In genomic region chr1:37394574-37395464, GRCh38 we compare ENCODE assay signal across 13 cellular contexts.
DNase-seq lines count a peak whose midpoint lies in the region; ATAC-seq and TF ChIP-seq lines count a peak whose summit lies in the region.
"Had no signal": no experiment of that assay in that cellular context is flagged by ENCODE, and none has a peak within 500 bp of the region (broad histone marks: within the 10 kb centered on the region; RNA-seq: fewer than 3 reads in every experiment).

No MANE protein-coding gene starts in this region.

- H3K4me2 ChIP-seq in neural progenitor cell = peak overlapping the region; percentile 67

- no peak overlapping the region for H3K4me3 ChIP-seq in neural progenitor cell
- H3K4me3 ChIP-seq: breast epithelium, suprapubic skin had no signal

- H3K27me3 Mint-ChIP-seq in brain (peaks cover 9% of the 10 kb centered on the region), neural progenitor cell (ENCODE audit: insufficient read depth, low read depth) (peaks cover 12% of the 10 kb centered on the region)

- H3K4me1 ChIP-seq in neural progenitor cell = peaks cover 64% of the 10 kb centered on the region
- H3K4me1 ChIP-seq: breast epithelium, suprapubic skin had no signal

- H3K9ac ChIP-seq in neural progenitor cell = no peak overlapping the region

- H3K27me3 ChIP-seq in neural progenitor cell = no peaks in the 10 kb centered on the region

- H3K27ac ChIP-seq in neural progenitor cell = peak overlapping the region; percentile 8
- H3K27ac ChIP-seq: breast epithelium, suprapubic skin had no signal

- H2AFZ ChIP-seq in neural progenitor cell (replicated peaks) = no peak overlapping the region

- DNase-seq in NCI-H510A (lab: John Stamatoyannopoulos, UW) (peak; percentile 60), NCI-H510A treated with DMSO at 0.1 percent for 48 hours (lab: John Stamatoyannopoulos, UW) (no peak), NCI-H1694 treated with DMSO at 0.1 percent for 48 hours (lab: John Stamatoyannopoulos, UW) (peak; percentile 37), neural progenitor cell (ENCODE audit: low spot score) (peak; percentile 86), T-helper 2 cell (no peak)
- DNase-seq: activated naive CD4-positive, alpha-beta T cell treated with anti-CD3 and anti-CD28 coated beads, Interleukin-2, amount 10 ng/mL, durations not matched to agents 7 days and 5 days; effector CD4-positive, alpha-beta T cell; NCI-H1048 had no signal

- H3K4me3 Mint-ChIP-seq in brain (no peak overlapping the region), neural progenitor cell (no peak overlapping the region)
- H3K4me3 Mint-ChIP-seq: activated naive CD4-positive, alpha-beta T cell treated with anti-CD3 and anti-CD28 coated beads, Interleukin-2, amount 10 ng/mL, durations not matched to agents 7 days and 5 days had no signal

- H3K4me1 Mint-ChIP-seq in brain (peaks cover 79% of the 10 kb centered on the region), neural progenitor cell (peaks cover 22% of the 10 kb centered on the region)
- H3K4me1 Mint-ChIP-seq: activated naive CD4-positive, alpha-beta T cell treated with anti-CD3 and anti-CD28 coated beads, Interleukin-2, amount 10 ng/mL, durations not matched to agents 7 days and 5 days had no signal

- ATAC-seq in HG02884 (IDR thresholded peaks at IDR 0.05; ENCODE audit: unreplicated experiment) = no peak
- ATAC-seq in activated CD4-positive, CD25-positive, alpha-beta regulatory T cell treated with anti-CD3 and anti-CD28 coated beads, Interleukin-2, amount 50 U/mL, for 24 hours = no peak

- peaks cover 0 to 5% (median 0%) of the 10 kb centered on the region in 5 experiments for H3K9me3 Mint-ChIP-seq in brain
- H3K9me3 Mint-ChIP-seq in neural progenitor cell = no peaks in the 10 kb centered on the region
- H3K9me3 Mint-ChIP-seq: activated naive CD4-positive, alpha-beta T cell treated with anti-CD3 and anti-CD28 coated beads, Interleukin-2, amount 10 ng/mL, durations not matched to agents 7 days and 5 days had no signal

- TF ChIP-seq CTCF in brain (conservative IDR thresholded peaks at IDR 0.05) (no peak), neural progenitor cell (IDR thresholded peaks at IDR 0.05) (peak; percentile 29)

- no peaks in the 10 kb centered on the region for H3K79me2 ChIP-seq in neural progenitor cell (ENCODE audit: low read depth)

- H4K20me1 ChIP-seq in neural progenitor cell (ENCODE audit: low read depth) = no peaks in the 10 kb centered on the region

- H3F3A ChIP-seq in neural progenitor cell (ENCODE audit: low read depth) = peaks cover 58% of the 10 kb centered on the region

- H3K36me3 Mint-ChIP-seq in brain (no peaks in the 10 kb centered on the region), neural progenitor cell (no peaks in the 10 kb centered on the region)
- H3K36me3 Mint-ChIP-seq: activated naive CD4-positive, alpha-beta T cell treated with anti-CD3 and anti-CD28 coated beads, Interleukin-2, amount 10 ng/mL, durations not matched to agents 7 days and 5 days had no signal

- H3K9me3 ChIP-seq in neural progenitor cell (ENCODE audit: low read depth) = no peaks in the 10 kb centered on the region
- H3K9me3 ChIP-seq: breast epithelium, suprapubic skin had no signal

- H3K27ac Mint-ChIP-seq in brain = peak overlapping the region in 4 of 5 experiments; percentile 0 to 84 (median 70)
- no peak overlapping the region for H3K27ac Mint-ChIP-seq in neural progenitor cell
- H3K27ac Mint-ChIP-seq: activated naive CD4-positive, alpha-beta T cell treated with anti-CD3 and anti-CD28 coated beads, Interleukin-2, amount 10 ng/mL, durations not matched to agents 7 days and 5 days had no signal

- no peaks in the 10 kb centered on the region for H3K36me3 ChIP-seq in neural progenitor cell
- H3K36me3 ChIP-seq: breast epithelium, suprapubic skin had no signal

Comparison
In these comparisons a context has a peak if more than half of its experiments do, and no peak if none do; other contexts are left out.
1. DNase-seq: peak in NCI-H510A (single experiment), NCI-H1694 treated with DMSO at 0.1 percent for 48 hours (single experiment) and neural progenitor cell (single experiment); none in NCI-H510A treated with DMSO at 0.1 percent for 48 hours (single experiment) and T-helper 2 cell (0 of 5).